ENCODE assay signal across 8 cellular contexts in genomic region chr15:65870889-65871533, GRCh38. TPM values are rescaled to one million over a fixed set of nuclear protein-coding genes. Genes with fewer than 3 reads are reported as not detected.
A peak's percentile ranks its signal among the peaks of the same experiment; 100 is the strongest.
DNase-seq lines count a peak whose midpoint lies in the region; ATAC-seq and TF ChIP-seq lines count a peak whose summit lies in the region.

No MANE protein-coding gene starts in this region.

- 57 to 100% methylated on average over 1 to 2 of the region's 2 CpGs for WGBS in mesodermal cell (ENCODE audit: insufficient coverage in 2 of 2), 2 experiments
- 32 to 35% methylated on average over 2 of the region's 2 CpGs for WGBS in aorta, 2 donors

- H2AFZ ChIP-seq in PC-3 (ENCODE audit: low read length), result peak overlapping the region; percentile 80

- POLR2A ChIA-PET in PC-3 (lab: Charles Lee; ENCODE audit: unreplicated experiment), result interaction anchor here (0.6 kb wide), 2 partner anchors 38 to 295 kb away, joined by 6 to 9 read pairs; no protein-coding TSS in a partner anchor

- CTCF ChIA-PET in PC-3 (lab: Charles Lee), result interaction anchor here (0.9 kb wide), 1 partner anchor 11 kb away, joined by 5 read pairs; no protein-coding TSS in a partner anchor

- no peaks in the 10 kb centered on the region for H3K9me2 ChIP-seq in PC-3 (replicated peaks; ENCODE audit: low read length)

- no peaks in the 10 kb centered on the region for H3K9me3 ChIP-seq in PC-3 (ENCODE audit: low read length)
- H3K9me3 ChIP-seq in mesodermal cell (ENCODE audit: control insufficient read depth, low read length), result no peaks in the 10 kb centered on the region
- no peaks in the 10 kb centered on the region for H3K9me3 ChIP-seq in aorta (ENCODE audit: control insufficient read depth, low read length)

- H3K36me3 ChIP-seq in PC-3 (ENCODE audit: low read depth, low read length) (no peaks in the 10 kb centered on the region; the same call in 1 of the 2 replicates), mesodermal cell (ENCODE audit: control insufficient read depth, insufficient read depth, low read length) (peaks cover 23% of the 10 kb centered on the region), aorta (ENCODE audit: control insufficient read depth in 1 of 2, insufficient read depth in 2 of 2, low read length in 1 of 2) (no peaks in the 10 kb centered on the region)

- H3K27me3 ChIP-seq in PC-3 (ENCODE audit: low read length) (no peaks in the 10 kb centered on the region), aorta (ENCODE audit: control insufficient read depth in 1 of 2, insufficient read depth in 2 of 2, low read length in 1 of 2) (no peaks in the 10 kb centered on the region)

- TF ChIP-seq CTCF in PC-3 (conservative IDR thresholded peaks at IDR 0.05; ENCODE audit: low read depth, low read length) (no peak), choroid plexus epithelial cell (conservative IDR thresholded peaks at IDR 0.05; ENCODE audit: low read depth, low read length) (no peak)

- BruUV-seq in PC-3 (replicated peaks; lab: Mats Ljungman, UMichigan), result TSS peak; percentile 38

- DNase-seq in AML-193 (lab: John Stamatoyannopoulos, UW) (peak; percentile 47 to 63), PC-3 (peak; percentile 34), choroid plexus epithelial cell (ENCODE audit: low read depth) (peak; percentile 87), aorta (no peak)

- H3F3A ChIP-seq in PC-3 (ENCODE audit: low read length, unreplicated experiment), result no peaks in the 10 kb centered on the region

- H3K4me1 ChIP-seq in PC-3 (ENCODE audit: insufficient read depth, low read length) (peaks cover 16% of the 10 kb centered on the region), mesodermal cell (ENCODE audit: control insufficient read depth, insufficient read depth, low read length, poor library complexity, severe bottlenecking) (no peaks in the 10 kb centered on the region), aorta (ENCODE audit: control insufficient read depth in 1 of 2, insufficient read depth in 2 of 2, low read length in 2 of 2) (no peaks in the 10 kb centered on the region)

- peak overlapping the region; percentile 88 for H3K4me2 ChIP-seq in PC-3 (ENCODE audit: low read length)

- peaks cover 66% of the 10 kb centered on the region for H3K79me2 ChIP-seq in PC-3 (ENCODE audit: low read length)

- peak overlapping the region; percentile 91 for H3K9ac ChIP-seq in PC-3 (ENCODE audit: low read length)

- peak; percentile 24 for TF ChIP-seq POLR2A in GM15510 (IDR thresholded peaks at IDR 0.05; ENCODE audit: borderline replicate concordance, extremely low read depth, insufficient read length)

- H4K20me1 ChIP-seq in PC-3 (ENCODE audit: low read length), result no peaks in the 10 kb centered on the region; the same call in 1 of the 2 replicates

- ATAC-seq in PC-3 (peak; percentile 15; the same call in 1 of the 2 replicates), aorta (ENCODE audit: low FRiP score) (no peak), HG03139 (IDR thresholded peaks at IDR 0.05; ENCODE audit: unreplicated experiment) (no peak), HG03439 (IDR thresholded peaks at IDR 0.05; ENCODE audit: unreplicated experiment) (no peak)

- H3K27ac ChIP-seq in PC-3 (ENCODE audit: low read length) (peak overlapping the region; percentile 60), mesodermal cell (ENCODE audit: low read depth, low read length, severe bottlenecking) (peak overlapping the region; percentile 90), aorta (ENCODE audit: low read depth in 1 of 2, low read length in 2 of 2) (no peak overlapping the region)

- intact Hi-C loops in PC-3 (cut with micrococcal nuclease) (no loop called here), aorta (cut with DNase I) (no loop called here)

- peak overlapping the region; percentile 89 for H3K4me3 ChIP-seq in PC-3 (ENCODE audit: low read length)
- H3K4me3 ChIP-seq in choroid plexus epithelial cell (ENCODE audit: low read depth, low read length), result peak overlapping the region; percentile 76
- peak overlapping the region; percentile 87 for H3K4me3 ChIP-seq in mesodermal cell (ENCODE audit: extremely low read depth, insufficient read depth, low read length, poor library complexity, severe bottlenecking)
- H3K4me3 ChIP-seq in aorta (ENCODE audit: low read length in 2 of 2), result peak overlapping the region; percentile 50 to 82

RNA-seq across cellular contexts. Expression of gene RAB11A, which starts 1.7 kb away (rescaled TPM):
- total RNA-seq in PC-3 (2014; rRNA removed) (123 and 171 TPM in 2 replicates), aorta (100 to 1,000 TPM; 149 to 156 TPM)
- polyA plus RNA-seq in mesodermal cell (2013, experiment 1 of 2), result 350 TPM
- 320 TPM for polyA plus RNA-seq in mesodermal cell (2013, experiment 2 of 2)
- 10 to 100 TPM; 89.0 to 94.2 TPM for polyA plus RNA-seq in aorta

Comparison
In these comparisons a context has a peak if more than half of its experiments do, and no peak if none do; other contexts are left out.
1. DNase-seq: peak in AML-193 (2 of 2), PC-3 (single experiment) and choroid plexus epithelial cell (single experiment); none in aorta (0 of 2).
2. H3K27ac ChIP-seq: peak in PC-3 (single experiment) and mesodermal cell (single experiment); none in aorta (0 of 2).
3. Peak in every context shown above with its lines, with median percentiles within 50 percentile points of each other: H3K4me3 ChIP-seq.